In the genomic region with DNA sequence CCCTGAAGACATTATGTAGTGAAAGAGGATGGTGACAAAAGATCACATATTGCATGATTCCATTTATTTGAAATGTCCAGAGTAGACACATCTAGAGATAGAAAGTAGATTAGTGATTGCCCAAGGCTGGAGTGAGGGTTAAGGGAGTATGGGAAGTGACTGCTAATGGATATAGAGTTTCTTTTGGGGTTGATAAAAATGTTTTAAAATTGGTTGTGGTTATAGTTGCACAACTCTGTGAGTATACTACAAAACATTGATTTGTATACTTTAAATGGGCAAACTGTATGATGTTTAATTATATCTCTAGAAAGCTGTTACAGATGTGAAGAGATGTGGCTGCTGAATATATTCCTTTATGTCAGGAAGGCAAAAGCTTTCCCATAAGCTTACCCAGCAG, we compare ENCODE assay signal across 1 cellular context.
TF ChIP-seq lines count a peak whose summit lies in the region.

No MANE protein-coding gene starts in this region.

TF ChIP-seq in IMR-90, 13 proteins besides CTCF, POLR2A, EP300 and RAD21 (continued from another document):
- no peak for TF ChIP-seq MXI1 (IDR thresholded peaks at IDR 0.05; ENCODE audit: borderline replicate concordance, low read depth, low read length)
- TF ChIP-seq USF2 (IDR thresholded peaks at IDR 0.05; ENCODE audit: low read depth, low read length): no peak
